6 cellular contexts compared by ENCODE assay signal in the genomic region with DNA sequence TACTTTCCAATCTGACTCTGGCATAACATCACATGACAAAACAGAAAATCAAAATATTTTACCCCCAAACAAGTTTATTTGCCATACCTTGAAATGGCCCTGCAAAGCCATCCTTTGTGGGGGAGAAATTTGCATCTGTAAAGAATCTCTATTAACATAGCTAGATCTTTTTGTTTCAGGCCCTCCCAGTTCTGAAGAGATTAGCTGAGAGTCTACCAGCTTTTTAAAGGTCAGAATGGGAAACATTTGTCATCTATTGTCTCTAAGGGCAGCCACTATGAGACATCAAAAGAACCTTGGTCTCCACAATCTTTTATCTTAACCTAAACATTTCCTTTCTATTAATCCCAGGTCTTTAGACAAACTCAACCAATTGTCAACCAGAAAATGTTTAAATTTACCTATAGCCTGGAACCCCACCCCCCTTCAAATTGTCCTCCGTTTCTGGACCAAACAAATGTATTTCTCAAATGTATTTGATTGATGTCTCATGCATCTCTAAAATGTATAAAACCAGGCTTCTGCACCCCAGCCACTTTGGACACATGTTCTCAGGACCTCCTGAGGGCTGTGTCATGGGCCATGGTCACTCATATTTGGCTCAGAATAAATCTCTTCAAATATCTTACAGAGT. TPM values are rescaled to one million over a fixed set of nuclear protein-coding genes. Genes with fewer than 3 reads are reported as not detected.
DNase-seq lines count a peak whose midpoint lies in the region; TF ChIP-seq lines count a peak whose summit lies in the region.
"Not testable (repeated sequence)": the region's sequence is repeated elsewhere in the genome, so short reads cannot be mapped to it uniquely, and the experiment has no call there.

No MANE protein-coding gene starts in this region.

- H3K36me3 ChIP-seq in HAP-1 (replicated peaks); NT2/D1 (ENCODE audit: insufficient read depth, insufficient read length, low read length); iPS-15b (ENCODE audit: control insufficient read depth, insufficient read depth, low read length): not testable (repeated sequence)

- H3K27me3 Mint-ChIP-seq in mesothelial cell of epicardium (ENCODE audit: low read depth) = not testable (repeated sequence)

- H3K27me3 ChIP-seq in HAP-1 (ENCODE audit: low read depth); NT2/D1 (ENCODE audit: insufficient read depth, insufficient read length); iPS-15b (ENCODE audit: control insufficient read depth, insufficient read depth, low read length): not testable (repeated sequence)

- H3K4me1 Mint-ChIP-seq in mesothelial cell of epicardium = peaks cover 57% of the 10 kb centered on the region

- H3K4me1 ChIP-seq in HAP-1 (peaks cover 53% of the 10 kb centered on the region), iPS-15b (ENCODE audit: control insufficient read depth, insufficient read depth, low read length) (peaks cover 50% of the 10 kb centered on the region)
- not testable (repeated sequence) for H3K4me1 ChIP-seq in NT2/D1 (ENCODE audit: insufficient read depth, insufficient read length)

- DNase-seq in HAP-1 (ENCODE audit: low spot score in 2 of 2) = peak; percentile 69 to 97
- peak; percentile 74 for DNase-seq in NT2/D1 (ENCODE audit: low read depth, low spot score)
- peak; percentile 33 for DNase-seq in activated CD8-positive, alpha-beta memory T cell treated with anti-CD3 and anti-CD28 coated beads for 24 hours
- DNase-seq in ecto neural progenitor cell (ENCODE audit: low spot score) = peak; percentile 11
- DNase-seq in mesothelial cell of epicardium (ENCODE audit: low spot score in 2 of 2, unreplicated experiment in 2 of 2) = not testable (repeated sequence)

- H3K9ac ChIP-seq in NT2/D1 (ENCODE audit: insufficient read length, low read depth) (peak overlapping the region; percentile 26), iPS-15b (ENCODE audit: low read depth, low read length) (peak overlapping the region; percentile 28)

- TF ChIP-seq CTCF in mesothelial cell of epicardium (IDR thresholded peaks at IDR 0.05; ENCODE audit: unreplicated experiment) = not testable (repeated sequence)

- peak overlapping the region; percentile 5 for H3K27ac Mint-ChIP-seq in mesothelial cell of epicardium

- in situ Hi-C loops in HAP-1 (cut with MboI; ENCODE audit: low sequenced_read_pairs) = not testable (repeated sequence)

- not testable (repeated sequence) for H3K9me3 ChIP-seq in HAP-1; NT2/D1 (ENCODE audit: insufficient read depth, low read length); iPS-15b (ENCODE audit: control insufficient read depth, insufficient read depth, low read length)

- H3K4me3 ChIP-seq in HAP-1; NT2/D1 (ENCODE audit: insufficient read length, low read depth); iPS-15b (ENCODE audit: low read depth, low read length): not testable (repeated sequence)

- H3K4me3 Mint-ChIP-seq in mesothelial cell of epicardium = not testable (repeated sequence)

- H3K36me3 Mint-ChIP-seq in mesothelial cell of epicardium = not testable (repeated sequence)

- H3K9me3 Mint-ChIP-seq in mesothelial cell of epicardium = not testable (repeated sequence)

RNA-seq across cellular contexts. Expression of gene RNF112, which starts 48.1 kb away (rescaled TPM):
- 2.7 to 4.8 TPM (median 4.2 TPM) in 3 replicates for total RNA-seq in mesothelial cell of epicardium
